Comparison of ENCODE assay signal across 1 cellular context in genomic region chr21:29434081-29434480, GRCh38.
TF ChIP-seq lines count a peak whose summit lies in the region.

No MANE protein-coding gene starts in this region.

TF ChIP-seq in HepG2, 621 proteins besides CTCF, POLR2A, EP300 and RAD21 (continued from another document):
- TF ChIP-seq ZNF281 (CRISPR knock-in tag; IDR thresholded peaks at IDR 0.05; ENCODE audit: borderline replicate concordance) (no peak), ATRX (CRISPR knock-in tag; IDR thresholded peaks at IDR 0.05; ENCODE audit: borderline replicate concordance) (no peak), ARID4A (CRISPR knock-in tag; IDR thresholded peaks at IDR 0.05; ENCODE audit: borderline replicate concordance) (no peak), TBX3 (IDR thresholded peaks at IDR 0.05; ENCODE audit: borderline replicate concordance) (no peak), DNMT3B (CRISPR knock-in tag; conservative IDR thresholded peaks at IDR 0.05) (no peak), ZNF12 (CRISPR knock-in tag; IDR thresholded peaks at IDR 0.05) (no peak), CEBPG (CRISPR knock-in tag; IDR thresholded peaks at IDR 0.05) (no peak), GPBP1L1 (CRISPR knock-in tag; IDR thresholded peaks at IDR 0.05) (no peak), HMGA1 (CRISPR knock-in tag; conservative IDR thresholded peaks at IDR 0.05) (no peak), SMAD1 (CRISPR knock-in tag; IDR thresholded peaks at IDR 0.05; ENCODE audit: borderline replicate concordance, low read depth) (no peak), BCL3 (CRISPR knock-in tag; IDR thresholded peaks at IDR 0.05) (no peak), EED (CRISPR knock-in tag; IDR thresholded peaks at IDR 0.05) (no peak), DZIP1 (CRISPR knock-in tag; IDR thresholded peaks at IDR 0.05) (no peak)
TF ChIP-seq in HepG2: peak in this region for 0.
